ENCODE assay signal across 33 cellular contexts in the genomic region with DNA sequence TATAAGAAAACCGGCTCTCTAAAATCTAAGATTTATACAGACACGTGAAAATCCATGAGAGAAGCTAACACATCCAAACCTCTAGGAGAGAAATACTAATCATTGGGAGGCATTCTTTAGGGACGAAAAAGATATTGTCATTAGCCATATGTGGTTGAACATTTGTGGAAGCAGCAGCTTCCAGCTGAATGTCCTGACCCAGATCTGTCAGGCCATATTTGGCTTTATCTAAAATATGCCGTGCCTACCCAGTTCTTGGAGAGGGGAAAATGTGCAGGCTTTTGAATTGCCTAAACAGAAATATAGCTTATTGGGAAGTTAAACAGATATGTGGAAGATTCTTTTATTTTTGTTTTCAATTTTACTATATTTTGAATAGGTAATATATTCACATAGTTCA. TPM values are rescaled to one million over a fixed set of nuclear protein-coding genes. Genes with fewer than 3 reads are reported as not detected.
"Had no signal": no experiment of that assay in that cellular context is flagged by ENCODE, and none has a peak within 500 bp of the region (broad histone marks: within the 10 kb centered on the region; RNA-seq: fewer than 3 reads in every experiment).

No MANE protein-coding gene starts in this region.

- H3K27me3 Mint-ChIP-seq: activated CD8-positive, alpha-beta T cell treated with anti-CD3 and anti-CD28 coated beads for 36 hours; activated naive CD8-positive, alpha-beta T cell treated with anti-CD3 and anti-CD28 coated beads for 36 hours; activated T-helper 17 cell treated with anti-CD3 and anti-CD28 coated beads, Interleukin-2, amount 50 U/mL, for 72 hours had no signal

- H3K36me3 Mint-ChIP-seq: activated CD4-positive, alpha-beta memory T cell treated with anti-CD3 and anti-CD28 coated beads for 36 hours had no signal

- H3K4me3 Mint-ChIP-seq: activated B cell treated with CpG ODN at 0.5 μM for 24 hours; activated CD4-positive, alpha-beta memory T cell treated with anti-CD3 and anti-CD28 coated beads for 36 hours; activated CD4-positive, alpha-beta T cell treated with anti-CD3 and anti-CD28 coated beads, Interleukin-2, amount 10 ng/mL, durations not matched to agents 24 days and 14 days; activated CD8-positive, alpha-beta T cell treated with anti-CD3 and anti-CD28 coated beads for 36 hours; activated naive CD4-positive, alpha-beta T cell treated with anti-CD3 and anti-CD28 coated beads for 36 hours; activated naive CD8-positive, alpha-beta T cell treated with anti-CD3 and anti-CD28 coated beads for 36 hours; activated T-cell treated with anti-CD3 and anti-CD28 coated beads, Interleukin-2, amount 50 U/mL, for 4 hours; activated T-cell treated with anti-CD3 and anti-CD28 coated beads, Interleukin-2, amount 50 U/mL, for 72 hours; activated T-helper 1 cell treated with anti-CD3 and anti-CD28 coated beads, Interleukin-12 subunit alpha, Interleukin-12 subunit beta, Interleukin-2, Interleukin-4 antibody, amounts not matched to agents 30 ng/mL and 10 ng/mL and 1 ng/mL, durations not matched to agents 14 hours and 24 hours and 36 hours; activated T-helper 17 cell treated with anti-CD3 and anti-CD28 coated beads, Interleukin-2, amount 50 U/mL, for 72 hours; T-helper 1 cell treated with Interleukin-12 subunit alpha and Interleukin-12 subunit beta and Interleukin-4 antibody, amounts not matched to agents 30 μg/mL and 1 μg/mL, for 36 hours; T-helper 2 cell treated with Interferon-gamma antibody and Interleukin-4, amounts not matched to agents 5 μg/mL and 100 μg/mL, for 36 hours had no signal

- H3K27ac Mint-ChIP-seq: activated B cell treated with CpG ODN at 0.5 μM for 24 hours; activated CD4-positive, alpha-beta memory T cell treated with anti-CD3 and anti-CD28 coated beads for 36 hours; activated CD4-positive, alpha-beta T cell treated with anti-CD3 and anti-CD28 coated beads, Interleukin-2, amount 10 ng/mL, durations not matched to agents 24 days and 14 days; activated CD8-positive, alpha-beta T cell treated with anti-CD3 and anti-CD28 coated beads for 36 hours; activated naive CD4-positive, alpha-beta T cell treated with anti-CD3 and anti-CD28 coated beads for 36 hours; activated naive CD4-positive, alpha-beta T cell treated with anti-CD3 and anti-CD28 coated beads, Interleukin-2, amount 50 U/mL, for 72 hours; activated naive CD8-positive, alpha-beta T cell treated with anti-CD3 and anti-CD28 coated beads for 36 hours; activated T-cell treated with anti-CD3 and anti-CD28 coated beads, Interleukin-2, amount 50 U/mL, for 72 hours; activated T-helper 1 cell treated with anti-CD3 and anti-CD28 coated beads, Interleukin-12 subunit alpha, Interleukin-12 subunit beta, Interleukin-2, Interleukin-4 antibody, amounts not matched to agents 30 ng/mL and 10 ng/mL and 1 ng/mL, durations not matched to agents 14 hours and 24 hours and 36 hours; activated T-helper 17 cell treated with anti-CD3 and anti-CD28 coated beads, Interleukin-2, amount 50 U/mL, for 72 hours; T-helper 1 cell treated with Interleukin-12 subunit alpha and Interleukin-12 subunit beta and Interleukin-4 antibody, amounts not matched to agents 30 μg/mL and 1 μg/mL, for 36 hours; T-helper 2 cell treated with Interferon-gamma antibody and Interleukin-4, amounts not matched to agents 5 μg/mL and 100 μg/mL, for 36 hours had no signal

- DNase-seq: activated B cell treated with CpG ODN at 0.5 μM for 24 hours; activated CD4-positive, alpha-beta memory T cell treated with anti-CD3 and anti-CD28 coated beads for 36 hours; activated CD4-positive, alpha-beta T cell treated with anti-CD3 and anti-CD28 coated beads for 4 hours; activated CD4-positive, alpha-beta T cell treated with anti-CD3 and anti-CD28 coated beads, Interleukin-2, amount 10 ng/mL, durations not matched to agents 24 days and 14 days; activated CD4-positive, alpha-beta T cell treated with anti-CD3 and anti-CD28 coated beads, Interleukin-2, amount 50 U/mL, for 1 hour; activated CD4-positive, alpha-beta T cell treated with anti-CD3 and anti-CD28 coated beads, Interleukin-2, amount 50 U/mL, for 4 hours; activated CD4-positive, CD25-positive, alpha-beta regulatory T cell treated with anti-CD3 and anti-CD28 coated beads, Interleukin-2, amount 50 U/mL, for 72 hours; activated CD8-positive, alpha-beta memory T cell treated with anti-CD3 and anti-CD28 coated beads, Interleukin-2, amount 50 U/mL, for 4 hours; activated CD8-positive, alpha-beta T cell treated with anti-CD3 and anti-CD28 coated beads for 36 hours; activated effector memory CD4-positive, alpha-beta T cell treated with anti-CD3 and anti-CD28 coated beads, Interleukin-2, amount 50 U/mL, for 16 hours; activated gamma-delta T cell treated with Interleukin-2 at 50 U/mL for 16 hours; activated naive CD4-positive, alpha-beta T cell; activated naive CD4-positive, alpha-beta T cell treated with anti-CD3 and anti-CD28 coated beads for 36 hours; activated naive CD4-positive, alpha-beta T cell treated with anti-CD3 and anti-CD28 coated beads, Interleukin-2, amount 50 U/mL, for 16 hours; activated naive CD8-positive, alpha-beta T cell treated with anti-CD3 and anti-CD28 coated beads for 36 hours; activated T-cell treated with anti-CD3 and anti-CD28 coated beads for 4 hours; activated T-cell treated with anti-CD3 and anti-CD28 coated beads, Interleukin-2, amount 50 U/mL, for 1 hour; activated T-cell treated with anti-CD3 and anti-CD28 coated beads, Interleukin-2, amount 50 U/mL, for 4 hours; activated T-cell treated with anti-CD3 and anti-CD28 coated beads, Interleukin-2, amount 50 U/mL, for 72 hours; amniotic stem cell; aorta; body of pancreas; brain microvascular endothelial cell; central memory CD4-positive, alpha-beta T cell; T-helper 1 cell; T-helper 2 cell; T-helper 9 cell had no signal

- H3K9me3 Mint-ChIP-seq: activated B cell treated with CpG ODN at 0.5 μM for 24 hours; activated CD4-positive, alpha-beta memory T cell treated with anti-CD3 and anti-CD28 coated beads for 36 hours; activated CD4-positive, alpha-beta T cell treated with anti-CD3 and anti-CD28 coated beads, Interleukin-2, amount 10 ng/mL, durations not matched to agents 24 days and 14 days; activated CD8-positive, alpha-beta T cell treated with anti-CD3 and anti-CD28 coated beads for 36 hours; activated naive CD4-positive, alpha-beta T cell treated with anti-CD3 and anti-CD28 coated beads for 36 hours; activated naive CD8-positive, alpha-beta T cell treated with anti-CD3 and anti-CD28 coated beads for 36 hours; activated T-cell treated with anti-CD3 and anti-CD28 coated beads, Interleukin-2, amount 50 U/mL, for 4 hours; activated T-cell treated with anti-CD3 and anti-CD28 coated beads, Interleukin-2, amount 50 U/mL, for 72 hours; activated T-helper 1 cell treated with anti-CD3 and anti-CD28 coated beads, Interleukin-12 subunit alpha, Interleukin-12 subunit beta, Interleukin-2, Interleukin-4 antibody, amounts not matched to agents 30 ng/mL and 10 ng/mL and 1 ng/mL, durations not matched to agents 14 hours and 24 hours and 36 hours; activated T-helper 17 cell treated with anti-CD3 and anti-CD28 coated beads, Interleukin-2, amount 50 U/mL, for 72 hours; T-helper 1 cell treated with Interleukin-12 subunit alpha and Interleukin-12 subunit beta and Interleukin-4 antibody, amounts not matched to agents 30 μg/mL and 1 μg/mL, for 36 hours; T-helper 2 cell treated with Interferon-gamma antibody and Interleukin-4, amounts not matched to agents 5 μg/mL and 100 μg/mL, for 36 hours had no signal

RNA-seq across cellular contexts. Expression of gene CCDC89, which starts 6.4 kb away (rescaled TPM):
- total RNA-seq: activated B cell treated with CpG ODN at 0.5 μM for 24 hours; activated CD4-positive, alpha-beta memory T cell treated with anti-CD3 and anti-CD28 coated beads for 36 hours; activated CD8-positive, alpha-beta memory T cell treated with anti-CD3 and anti-CD28 coated beads for 36 hours; activated naive CD4-positive, alpha-beta T cell treated with anti-CD3 and anti-CD28 coated beads for 36 hours; activated naive CD4-positive, alpha-beta T cell treated with anti-CD3 and anti-CD28 coated beads, Interleukin-2, amount 50 U/mL, for 72 hours; activated naive CD8-positive, alpha-beta T cell treated with anti-CD3 and anti-CD28 coated beads for 36 hours; activated T-cell treated with anti-CD3 and anti-CD28 coated beads, Interleukin-2, amount 50 U/mL, for 4 hours; activated T-helper 17 cell treated with anti-CD3 and anti-CD28 coated beads, Interleukin-2, amount 50 U/mL, for 72 hours; body of pancreas had no signal
